Comparison of ENCODE assay signal across 28 cellular contexts in the genomic region with DNA sequence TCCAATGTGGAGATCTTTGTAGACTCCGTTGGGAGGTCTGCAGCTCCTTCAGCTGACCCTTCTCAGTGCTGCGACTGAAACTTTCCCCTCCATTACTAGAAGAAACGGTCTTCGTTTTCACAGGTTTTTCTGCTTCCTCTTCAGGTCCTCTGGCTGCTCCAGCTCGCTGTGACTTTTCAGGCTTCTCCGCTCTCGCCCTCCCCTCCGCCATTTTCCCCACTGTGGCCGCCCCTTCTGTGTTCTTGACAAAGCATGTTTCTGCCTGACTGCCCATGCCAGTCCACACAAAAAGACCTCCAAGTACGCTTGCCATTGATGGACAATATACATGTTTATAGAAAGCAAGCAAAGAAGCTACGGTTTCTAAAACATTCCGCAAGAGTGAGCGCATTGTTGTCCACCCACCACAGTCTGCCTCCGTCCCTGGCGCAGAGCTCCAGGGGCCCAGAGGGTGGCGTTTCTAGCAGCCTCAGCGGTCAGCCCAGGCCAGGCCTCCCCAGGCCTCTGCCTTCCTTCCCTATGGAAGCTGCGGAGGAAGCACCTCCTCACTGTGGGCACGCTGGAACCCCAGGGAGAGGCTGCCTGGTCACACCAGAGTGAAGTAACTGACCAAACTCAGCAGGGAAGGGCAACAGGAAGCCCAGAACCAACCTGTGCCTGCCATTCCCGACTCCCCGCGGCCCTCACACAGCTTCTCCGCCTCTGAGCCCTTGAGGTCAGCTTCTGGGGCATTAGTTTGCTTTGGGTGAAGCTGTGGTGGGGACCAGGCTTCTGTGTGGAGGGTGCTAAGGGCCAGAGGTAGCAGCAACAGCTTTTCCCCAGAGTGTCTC.
"Had no signal": no experiment of that assay in that cellular context is flagged by ENCODE, and none has a peak within 500 bp of the region (broad histone marks: within the 10 kb centered on the region; RNA-seq: fewer than 3 reads in every experiment).

No MANE protein-coding gene starts in this region.

- H2AFZ ChIP-seq: hepatocyte had no signal

- H3K4me2 ChIP-seq: hepatocyte had no signal

- H3K9me3 Mint-ChIP-seq: activated CD4-positive, alpha-beta T cell treated with anti-CD3 and anti-CD28 coated beads, Interleukin-2, amount 10 ng/mL, durations not matched to agents 7 days and 5 days; activated CD8-positive, alpha-beta T cell treated with anti-CD3 and anti-CD28 coated beads for 36 hours; activated T-cell treated with anti-CD3 and anti-CD28 coated beads, Interleukin-2, amount 50 U/mL, for 4 hours; activated T-helper 2 cell treated with anti-CD3 and anti-CD28 coated beads, Interferon-gamma antibody, Interleukin-2, Interleukin-4, amounts not matched to agents 10 μg/mL and 5 μg/mL and 100 μg/mL, durations not matched to agents 14 hours and 24 hours and 36 hours; immature natural killer cell; stimulated activated effector memory CD8-positive, alpha-beta T cell treated with anti-CD3 and anti-CD28 coated beads, Interleukin-12 subunit alpha, Interleukin-12 subunit beta, amount 100 ng/mL, for 72 hours; stimulated activated naive CD8-positive, alpha-beta T cell treated with anti-CD3 and anti-CD28 coated beads, Interleukin-15, amount 100 ng/mL, for 72 hours had no signal

- ATAC-seq: activated CD8-positive, alpha-beta T cell treated with anti-CD3 and anti-CD28 coated beads for 36 hours; activated T-cell treated with anti-CD3 and anti-CD28 coated beads, Interleukin-2, amount 50 U/mL, for 4 hours; foreskin keratinocyte; left lobe of liver; lower lobe of right lung; mucosa of descending colon; psoas muscle; stimulated activated naive CD8-positive, alpha-beta T cell treated with anti-CD3 and anti-CD28 coated beads, Interleukin-15, amount 100 ng/mL, for 72 hours had no signal

- H3K9me3 ChIP-seq: adrenal gland, ascending aorta, lower lobe of right lung, mucosa of descending colon, ovary, psoas muscle, right lobe of liver, uterus had no signal

- H3K36me3 ChIP-seq: adrenal gland, ascending aorta, lower lobe of right lung, ovary, right lobe of liver, tibial nerve, uterus had no signal

- H3K4me3 ChIP-seq: adrenal gland, ascending aorta, hepatocyte, lower lobe of right lung, mucosa of descending colon, ovary, psoas muscle, right lobe of liver, skin epidermis, tibial nerve, uterus had no signal

- H3K4me3 Mint-ChIP-seq: activated CD4-positive, alpha-beta T cell treated with anti-CD3 and anti-CD28 coated beads, Interleukin-2, amount 10 ng/mL, durations not matched to agents 7 days and 5 days; activated CD8-positive, alpha-beta T cell treated with anti-CD3 and anti-CD28 coated beads for 36 hours; activated naive CD8-positive, alpha-beta T cell; activated T-cell treated with anti-CD3 and anti-CD28 coated beads, Interleukin-2, amount 50 U/mL, for 4 hours; immature natural killer cell; stimulated activated effector memory CD8-positive, alpha-beta T cell treated with anti-CD3 and anti-CD28 coated beads, Interleukin-12 subunit alpha, Interleukin-12 subunit beta, amount 100 ng/mL, for 72 hours; stimulated activated naive CD8-positive, alpha-beta T cell treated with anti-CD3 and anti-CD28 coated beads, Interleukin-15, amount 100 ng/mL, for 72 hours had no signal

- H3K4me1 Mint-ChIP-seq: activated CD4-positive, alpha-beta T cell treated with anti-CD3 and anti-CD28 coated beads, Interleukin-2, amount 10 ng/mL, durations not matched to agents 7 days and 5 days; immature natural killer cell; stimulated activated effector memory CD8-positive, alpha-beta T cell treated with anti-CD3 and anti-CD28 coated beads, Interleukin-12 subunit alpha, Interleukin-12 subunit beta, amount 100 ng/mL, for 72 hours; stimulated activated naive CD8-positive, alpha-beta T cell treated with anti-CD3 and anti-CD28 coated beads, Interleukin-15, amount 100 ng/mL, for 72 hours had no signal

- H3K27me3 ChIP-seq: adrenal gland, ascending aorta, hepatocyte, ovary, right lobe of liver, tibial nerve, uterus had no signal

- DNase-seq: activated CD4-positive, alpha-beta T cell treated with anti-CD3 and anti-CD28 coated beads, Interleukin-2, amount 10 ng/mL, durations not matched to agents 7 days and 5 days; activated CD4-positive, CD25-positive, alpha-beta regulatory T cell treated with anti-CD3 and anti-CD28 coated beads, Interleukin-2, amount 50 U/mL, for 72 hours; activated CD8-positive, alpha-beta T cell treated with anti-CD3 and anti-CD28 coated beads for 36 hours; activated naive CD4-positive, alpha-beta T cell; activated T-cell treated with anti-CD3 and anti-CD28 coated beads, Interleukin-2, amount 50 U/mL, for 4 hours; cerebellar nuclear complex; effector CD4-positive, alpha-beta T cell; foreskin keratinocyte; glutamatergic neuron; immature natural killer cell; lower lobe of right lung; mesendoderm; mucosa of descending colon; ovary; psoas muscle; stimulated activated naive CD8-positive, alpha-beta T cell treated with anti-CD3 and anti-CD28 coated beads, Interleukin-15, amount 100 ng/mL, for 72 hours; uterus had no signal

- H3K79me2 ChIP-seq: hepatocyte had no signal

- H3K27me3 Mint-ChIP-seq: activated CD4-positive, alpha-beta T cell treated with anti-CD3 and anti-CD28 coated beads, Interleukin-2, amount 10 ng/mL, durations not matched to agents 7 days and 5 days had no signal

- H3K27ac ChIP-seq: adrenal gland, ascending aorta, foreskin keratinocyte, hepatocyte, lower lobe of right lung, ovary, psoas muscle, right lobe of liver, skin epidermis, tibial nerve, uterus, VCaP had no signal

- H3K36me3 Mint-ChIP-seq: activated naive CD8-positive, alpha-beta T cell; immature natural killer cell; stimulated activated effector memory CD8-positive, alpha-beta T cell treated with anti-CD3 and anti-CD28 coated beads, Interleukin-12 subunit alpha, Interleukin-12 subunit beta, amount 100 ng/mL, for 72 hours had no signal

- H3K4me1 ChIP-seq: adrenal gland, ascending aorta, foreskin keratinocyte, lower lobe of right lung, psoas muscle, right lobe of liver, tibial nerve, uterus had no signal

- H3K27ac Mint-ChIP-seq: activated CD4-positive, alpha-beta T cell treated with anti-CD3 and anti-CD28 coated beads, Interleukin-2, amount 10 ng/mL, durations not matched to agents 7 days and 5 days; activated CD8-positive, alpha-beta T cell treated with anti-CD3 and anti-CD28 coated beads for 36 hours; activated naive CD8-positive, alpha-beta T cell; activated T-helper 2 cell treated with anti-CD3 and anti-CD28 coated beads, Interferon-gamma antibody, Interleukin-2, Interleukin-4, amounts not matched to agents 10 μg/mL and 5 μg/mL and 100 μg/mL, durations not matched to agents 14 hours and 24 hours and 36 hours; immature natural killer cell; stimulated activated effector memory CD8-positive, alpha-beta T cell treated with anti-CD3 and anti-CD28 coated beads, Interleukin-12 subunit alpha, Interleukin-12 subunit beta, amount 100 ng/mL, for 72 hours; stimulated activated naive CD8-positive, alpha-beta T cell treated with anti-CD3 and anti-CD28 coated beads, Interleukin-15, amount 100 ng/mL, for 72 hours had no signal
